In genomic region chr2:143128681-143129580, GRCh38 we compare ENCODE assay signal across 8 cellular contexts. TPM values are rescaled to one million over a fixed set of nuclear protein-coding genes. Genes with fewer than 3 reads are reported as not detected.
DNase-seq lines count a peak whose midpoint lies in the region; ATAC-seq, FAIRE-seq and TF ChIP-seq lines count a peak whose summit lies in the region.

TSS of gene ARHGAP15 (plus strand) at chr2:143129419.

- POLR2A ChIA-PET in CD4-positive, alpha-beta T cell (lab: Charles Lee) = interaction anchor here (0.6 to 8.9 kb wide), 18 partner anchors 8 to 488 kb away, joined by 3 to 99 read pairs (median 4); no protein-coding TSS in a partner anchor

- H3K4me3 Mint-ChIP-seq in CD4-positive, alpha-beta T cell = peak within 1 kb of the TSS; percentile 85
- peak within 1 kb of the TSS; percentile 80 for H3K4me3 Mint-ChIP-seq in activated CD4-positive, alpha-beta T cell treated with anti-CD3 and anti-CD28 coated beads, Interleukin-2, amount 10 ng/mL, durations not matched to agents 24 days and 14 days
- H3K4me3 Mint-ChIP-seq in nephron progenitor cell = no peak within 1 kb of the TSS

- H3K27me3 ChIP-seq in CD4-positive, alpha-beta T cell (ENCODE audit: control insufficient read depth, insufficient read depth, low read length) = no peaks in the 10 kb centered on the region
- H3K27me3 ChIP-seq in HL-60 (ENCODE audit: insufficient read depth, poor library complexity, severe bottlenecking) = no peaks in the 10 kb centered on the region

- peak within 1 kb of the TSS; percentile 94 for H3K27ac ChIP-seq in CD4-positive, alpha-beta T cell (ENCODE audit: low read depth, low read length)
- H3K27ac ChIP-seq in HL-60 (replicated peaks) = peak within 1 kb of the TSS; percentile 88

- no peak within 1 kb of the TSS for H3K27ac Mint-ChIP-seq in CD4-positive, alpha-beta T cell
- H3K27ac Mint-ChIP-seq in activated CD4-positive, alpha-beta T cell treated with anti-CD3 and anti-CD28 coated beads, Interleukin-2, amount 10 ng/mL, durations not matched to agents 24 days and 14 days = peak within 1 kb of the TSS; percentile 99
- no peak within 1 kb of the TSS for H3K27ac Mint-ChIP-seq in nephron progenitor cell

- peaks cover 44% of the 10 kb centered on the region for H3K4me1 Mint-ChIP-seq in CD4-positive, alpha-beta T cell (ENCODE audit: low read depth)
- peaks cover 37% of the 10 kb centered on the region for H3K4me1 Mint-ChIP-seq in activated CD4-positive, alpha-beta T cell treated with anti-CD3 and anti-CD28 coated beads, Interleukin-2, amount 10 ng/mL, durations not matched to agents 24 days and 14 days
- peaks cover 8% of the 10 kb centered on the region for H3K4me1 Mint-ChIP-seq in nephron progenitor cell

- no peaks in the 10 kb centered on the region for H3K9me3 Mint-ChIP-seq in CD4-positive, alpha-beta T cell
- no peaks in the 10 kb centered on the region for H3K9me3 Mint-ChIP-seq in activated CD4-positive, alpha-beta T cell treated with anti-CD3 and anti-CD28 coated beads, Interleukin-2, amount 10 ng/mL, durations not matched to agents 24 days and 14 days
- no peaks in the 10 kb centered on the region for H3K9me3 Mint-ChIP-seq in nephron progenitor cell

- peak; percentile 25 for TF ChIP-seq CTCF in CD4-positive, alpha-beta T cell (IDR thresholded peaks at IDR 0.05)
- no peak for TF ChIP-seq CTCF in HL-60 (IDR thresholded peaks at IDR 0.05; ENCODE audit: insufficient read depth, low read length)
- TF ChIP-seq CTCF in nephron progenitor cell (IDR thresholded peaks at IDR 0.05) = no peak

- CTCF ChIA-PET in CD4-positive, alpha-beta T cell (lab: Charles Lee) = interaction anchor here (0.7 to 3.6 kb wide), 10 partner anchors 18 to 133 kb away, joined by 3 to 12 read pairs (median 4); no protein-coding TSS in a partner anchor

- H3K36me3 Mint-ChIP-seq in CD4-positive, alpha-beta T cell (ENCODE audit: low read depth) = peaks cover 21% of the 10 kb centered on the region
- H3K36me3 Mint-ChIP-seq in activated CD4-positive, alpha-beta T cell treated with anti-CD3 and anti-CD28 coated beads, Interleukin-2, amount 10 ng/mL, durations not matched to agents 24 days and 14 days (ENCODE audit: low read depth) = peaks cover 15% of the 10 kb centered on the region
- H3K36me3 Mint-ChIP-seq in nephron progenitor cell (ENCODE audit: low read depth) = no peaks in the 10 kb centered on the region

- peak within 1 kb of the TSS; percentile 50 for H3K4me3 ChIP-seq in HL-60 (replicated peaks; ENCODE audit: insufficient read depth, low read length)

- H3K27me3 Mint-ChIP-seq in CD4-positive, alpha-beta T cell = no peaks in the 10 kb centered on the region
- H3K27me3 Mint-ChIP-seq in activated CD4-positive, alpha-beta T cell treated with anti-CD3 and anti-CD28 coated beads, Interleukin-2, amount 10 ng/mL, durations not matched to agents 24 days and 14 days = no peaks in the 10 kb centered on the region
- H3K27me3 Mint-ChIP-seq in nephron progenitor cell (ENCODE audit: low read depth, poor library complexity) = peaks cover 3% of the 10 kb centered on the region

- no peak for FAIRE-seq in frontal cortex (lab: Jason Lieb, UNC)

- ATAC-seq in CD4-positive, alpha-beta T cell (ENCODE audit: poor library complexity) = peak; percentile 85
- ATAC-seq in GM19467 (IDR thresholded peaks at IDR 0.05; ENCODE audit: unreplicated experiment) = peak; percentile 91

- DNase-seq in CD4-positive, alpha-beta T cell = peak; percentile 55 to 75 (median 65)
- DNase-seq in HL-60 (ENCODE audit: low read depth in 1 of 2, low spot score in 1 of 2) (peak; percentile 68 to 89), frontal cortex (ENCODE audit: low spot score in 2 of 2) (no peak), nephron progenitor cell (no peak), NCI-H1048 (lab: John Stamatoyannopoulos, UW) (no peak)
- peak; percentile 90 for DNase-seq in activated CD4-positive, alpha-beta T cell treated with anti-CD3 and anti-CD28 coated beads, Interleukin-2, amount 10 ng/mL, durations not matched to agents 24 days and 14 days
- DNase-seq in stimulated activated CD8-positive, alpha-beta memory T cell treated with anti-CD3 and anti-CD28 coated beads, Interleukin-12 subunit alpha, Interleukin-12 subunit beta, amount 100 ng/mL, for 4 hours (ENCODE audit: low read depth) = peak; percentile 49

- H3K9me3 ChIP-seq in CD4-positive, alpha-beta T cell (ENCODE audit: control insufficient read depth, low read length) = no peaks in the 10 kb centered on the region

- intact Hi-C loops in CD4-positive, alpha-beta T cell (cut with DNase I, micrococcal nuclease) = loop anchor here in 1 of 2 experiments (1.0 to 5.0 kb wide), 4 partner anchors 18 to 128 kb away; no protein-coding TSS in a partner anchor
- intact Hi-C loops in activated CD4-positive, alpha-beta T cell treated with anti-CD3 and anti-CD28 coated beads, Interleukin-2, amount 10 ng/mL, durations not matched to agents 24 days and 14 days (cut with micrococcal nuclease) = loop anchor here (1.0 kb wide), 4 partner anchors 8 to 129 kb away; no protein-coding TSS in a partner anchor

RNA-seq across cellular contexts. Expression of gene ARHGAP15, which starts in this region (rescaled TPM):
- 100 to 1,000 TPM; 158 to 165 TPM for total RNA-seq in CD4-positive, alpha-beta T cell
- total RNA-seq in activated CD4-positive, alpha-beta T cell treated with anti-CD3 and anti-CD28 coated beads, Interleukin-2, amount 10 ng/mL, durations not matched to agents 24 days and 14 days = 56.0 and 56.2 TPM in 2 replicates
- 19.2 TPM for total RNA-seq in frontal cortex

Comparison
In these comparisons a context has a peak if more than half of its experiments do, and no peak if none do; other contexts are left out.
1. DNase-seq: peak in CD4-positive, alpha-beta T cell (10 of 10), HL-60 (2 of 2), activated CD4-positive, alpha-beta T cell treated with anti-CD3 and anti-CD28 coated beads, Interleukin-2, amount 10 ng/mL, durations not matched to agents 24 days and 14 days (single experiment) and stimulated activated CD8-positive, alpha-beta memory T cell treated with anti-CD3 and anti-CD28 coated beads, Interleukin-12 subunit alpha, Interleukin-12 subunit beta, amount 100 ng/mL, for 4 hours (single experiment); none in frontal cortex (0 of 2), nephron progenitor cell (single experiment) and NCI-H1048 (single experiment).